Comparison of ENCODE assay signal across 8 cellular contexts in the genomic region with DNA sequence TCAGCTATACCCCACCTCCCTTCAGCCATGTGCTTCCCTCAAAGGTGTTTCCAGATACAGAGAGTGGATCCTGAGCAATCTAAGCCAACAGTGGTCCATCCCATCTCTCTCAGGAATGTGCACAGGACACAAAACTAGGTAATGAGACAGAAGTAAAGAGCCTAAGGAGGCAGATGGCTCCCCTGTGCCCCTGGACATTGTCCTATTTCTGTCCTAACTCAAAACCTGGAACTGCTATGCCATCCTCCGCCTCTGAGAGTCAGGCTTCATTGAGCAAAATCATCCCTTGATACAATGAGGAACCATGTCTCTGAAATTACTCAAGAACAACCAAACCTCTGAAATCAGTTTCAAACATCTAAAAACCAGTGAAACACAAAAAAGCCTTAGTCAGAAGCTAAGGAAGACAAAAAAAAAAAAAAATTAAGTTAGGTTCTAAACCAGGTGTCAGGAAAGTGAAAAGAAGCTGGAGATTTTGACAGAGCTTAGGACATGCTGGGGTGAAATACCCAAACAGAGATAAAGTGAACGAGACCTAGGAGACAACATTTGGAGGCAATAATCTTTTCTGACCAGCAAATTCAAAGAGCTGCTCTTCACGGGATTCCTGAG.
DNase-seq lines count a peak whose midpoint lies in the region; ATAC-seq and TF ChIP-seq lines count a peak whose summit lies in the region.

No MANE protein-coding gene starts in this region.

- H3K27ac Mint-ChIP-seq in CD4-positive, CD25-positive, alpha-beta regulatory T cell = peak overlapping the region in 2 of 3 donors; percentile 18 to 44
- peak overlapping the region; percentile 41 to 71 for H3K27ac Mint-ChIP-seq in T-cell

- intact Hi-C loops in transverse colon (cut with DNase I; ENCODE audit: low total_unique reads) = no loop called here

- POLR2A ChIA-PET in T-cell (lab: Charles Lee) = interaction anchor here (0.6 to 0.7 kb wide), 4 partner anchors 28 to 266 kb away, joined by 3 to 5 read pairs (median 4); no protein-coding TSS in a partner anchor

- TF ChIP-seq CTCF in transverse colon (IDR thresholded peaks at IDR 0.05) = peak in 3 of 5 experiments; percentile 7 to 9 (median 7)

- peaks cover 13 to 38% (median 28%) of the 10 kb centered on the region in 4 donors for H3K4me1 Mint-ChIP-seq in CD4-positive, CD25-positive, alpha-beta regulatory T cell
- H3K4me1 Mint-ChIP-seq in T-cell = peaks cover 34 to 47% (median 35%) of the 10 kb centered on the region in 3 donors

- H3K27me3 Mint-ChIP-seq in CD4-positive, CD25-positive, alpha-beta regulatory T cell = no peaks in the 10 kb centered on the region
- H3K27me3 Mint-ChIP-seq in T-cell = no peaks in the 10 kb centered on the region

- H3K36me3 Mint-ChIP-seq in CD4-positive, CD25-positive, alpha-beta regulatory T cell = no peaks in the 10 kb centered on the region
- H3K36me3 Mint-ChIP-seq in T-cell = no peaks in the 10 kb centered on the region

- peaks cover 0 to 2% (median 0%) of the 10 kb centered on the region in 7 donors for H3K9me3 Mint-ChIP-seq in CD4-positive, CD25-positive, alpha-beta regulatory T cell
- no peaks in the 10 kb centered on the region for H3K9me3 Mint-ChIP-seq in T-cell

- WGBS in transverse colon (ENCODE audit: low coverage in 1 of 2), 2 donors = 66 to 89% methylated on average over 3 of the region's 3 CpGs

- DNase-seq in CD4-positive, CD25-positive, alpha-beta regulatory T cell = peak in 1 of 3 donors; percentile 65
- DNase-seq in T-cell (no peak), globus pallidus (ENCODE audit: low spot score) (peak; percentile 31), transverse colon (no peak), NCI-H2171 treated with DMSO at 0.1 percent for 48 hours (lab: John Stamatoyannopoulos, UW) (no peak)
- DNase-seq in effector CD8-positive, alpha-beta T cell (lab: John Stamatoyannopoulos, UW) = no peak

- ATAC-seq in CD4-positive, CD25-positive, alpha-beta regulatory T cell (ENCODE audit: low read depth in 2 of 2) = no peak
- peak; percentile 36 for ATAC-seq in GM19025 (IDR thresholded peaks at IDR 0.05; ENCODE audit: low read depth, unreplicated experiment)
- peak; percentile 42 for ATAC-seq in HG03097 (IDR thresholded peaks at IDR 0.05; ENCODE audit: low FRiP score, unreplicated experiment)
- no peak for ATAC-seq in T-cell (replicated peaks in 1 of 4)

- H3K9me3 ChIP-seq in CD4-positive, CD25-positive, alpha-beta regulatory T cell (ENCODE audit: control insufficient read depth in 2 of 2, low read length in 2 of 2) = no peaks in the 10 kb centered on the region
- no peaks in the 10 kb centered on the region for H3K9me3 ChIP-seq in transverse colon

- H3K27ac ChIP-seq in CD4-positive, CD25-positive, alpha-beta regulatory T cell (ENCODE audit: insufficient read depth, low read length, poor library complexity, severe bottlenecking) = no peak overlapping the region
- H3K27ac ChIP-seq in transverse colon = peak overlapping the region; percentile 63 to 82 (median 78)

- peaks cover 28% of the 10 kb centered on the region for H3K4me1 ChIP-seq in CD4-positive, CD25-positive, alpha-beta regulatory T cell (ENCODE audit: control insufficient read depth, insufficient read depth, low read length, poor library complexity, severe bottlenecking)
- H3K4me1 ChIP-seq in transverse colon = peaks cover 25 to 45% (median 32%) of the 10 kb centered on the region in 4 donors

- in situ Hi-C loops in transverse colon (cut with MboI; ENCODE audit: low pct_ligation_motif_present in 1 of 4, low pct_unique_long_range_greater_than_20kb in 1 of 4, low sequenced_read_pairs in 3 of 4) = no loop called here

- TF ChIP-seq POLR2A in transverse colon (IDR thresholded peaks at IDR 0.05) = no peak

- no peak for TF ChIP-seq EP300 in transverse colon (IDR thresholded peaks at IDR 0.05; ENCODE audit: low read depth)

- H3K4me3 Mint-ChIP-seq in CD4-positive, CD25-positive, alpha-beta regulatory T cell = peak overlapping the region in 3 of 4 donors; percentile 29 to 67 (median 51)
- no peak overlapping the region for H3K4me3 Mint-ChIP-seq in T-cell

- no peaks in the 10 kb centered on the region for H3K36me3 ChIP-seq in CD4-positive, CD25-positive, alpha-beta regulatory T cell (ENCODE audit: control insufficient read depth, insufficient read depth, low read length)
- H3K36me3 ChIP-seq in transverse colon = no peaks in the 10 kb centered on the region

- CTCF ChIA-PET in T-cell (lab: Charles Lee) = interaction anchor here in 1 of 2 donors (0.6 to 1.1 kb wide), 7 partner anchors 8 to 520 kb away, joined by 3 to 6 read pairs (median 4); no protein-coding TSS in a partner anchor

- H3K27me3 ChIP-seq in CD4-positive, CD25-positive, alpha-beta regulatory T cell (ENCODE audit: control insufficient read depth, insufficient read depth, low read length) = no peaks in the 10 kb centered on the region
- no peaks in the 10 kb centered on the region for H3K27me3 ChIP-seq in transverse colon

- peak overlapping the region; percentile 39 for H3K4me3 ChIP-seq in CD4-positive, CD25-positive, alpha-beta regulatory T cell (ENCODE audit: low read depth, low read length)
- no peak overlapping the region for H3K4me3 ChIP-seq in transverse colon

Comparison
In these comparisons a context has a peak if more than half of its experiments do, and no peak if none do; other contexts are left out.
1. ATAC-seq: peak in GM19025 (single experiment) and HG03097 (single experiment); none in CD4-positive, CD25-positive, alpha-beta regulatory T cell (0 of 2) and T-cell (0 of 4).
2. H3K4me3 Mint-ChIP-seq: peak in CD4-positive, CD25-positive, alpha-beta regulatory T cell (3 of 4); none in T-cell (0 of 3).